ENCODE assay signal across 8 cellular contexts in genomic region chr19:19643158-19644053, GRCh38. TPM values are rescaled to one million over a fixed set of nuclear protein-coding genes. Genes with fewer than 3 reads are reported as not detected.
DNase-seq lines count a peak whose midpoint lies in the region; ATAC-seq, FAIRE-seq and TF ChIP-seq lines count a peak whose summit lies in the region.

Gene GMIP (minus strand): TSS chr19:19643657. CDS start chr19:19643529, 128 bp downstream.

- intact Hi-C loops in stomach (cut with DNase I; ENCODE audit: low total_unique reads) = loop anchor here (5.0 kb wide), 1 partner anchor 106 kb away; the partner anchor contains the start of gene CILP2

- FAIRE-seq in RCC 7860 (lab: Jason Lieb, UNC) = no peak

- peak within 1 kb of the TSS; percentile 90 to 100 (median 97) for H3K27ac Mint-ChIP-seq in CD8-positive, alpha-beta memory T cell
- H3K27ac Mint-ChIP-seq in activated T-cell treated with anti-CD3 and anti-CD28 coated beads, Interleukin-2, amount 50 U/mL, for 72 hours = peak within 1 kb of the TSS; percentile 94
- peak within 1 kb of the TSS in 2 of 3 experiments; percentile 57 to 87 for H3K27ac Mint-ChIP-seq in nephron

- H3K4me3 Mint-ChIP-seq in CD8-positive, alpha-beta memory T cell = peak within 1 kb of the TSS; percentile 91 to 100 (median 98)
- peak within 1 kb of the TSS; percentile 97 to 99 for H3K4me3 Mint-ChIP-seq in activated T-cell treated with anti-CD3 and anti-CD28 coated beads, Interleukin-2, amount 50 U/mL, for 72 hours
- peak within 1 kb of the TSS; percentile 93 to 98 (median 95) for H3K4me3 Mint-ChIP-seq in nephron

- no peaks in the 10 kb centered on the region for H3K9me3 ChIP-seq in CD8-positive, alpha-beta memory T cell (ENCODE audit: low read length)
- no peaks in the 10 kb centered on the region for H3K9me3 ChIP-seq in stomach

- H3K4me1 Mint-ChIP-seq in CD8-positive, alpha-beta memory T cell = peaks cover 13 to 29% (median 18%) of the 10 kb centered on the region in 3 donors
- peaks cover 14% of the 10 kb centered on the region for H3K4me1 Mint-ChIP-seq in activated T-cell treated with anti-CD3 and anti-CD28 coated beads, Interleukin-2, amount 50 U/mL, for 72 hours (ENCODE audit: low read depth)
- H3K4me1 Mint-ChIP-seq in nephron = peaks cover 9% of the 10 kb centered on the region

- POLR2A ChIA-PET in CD8-positive, alpha-beta memory T cell (lab: Charles Lee) = interaction anchor here (0.6 to 1.5 kb wide), 5 partner anchors 21 to 111 kb away, joined by 3 to 6 read pairs (median 4); partner anchors contain the start of gene ZNF101

- no peaks in the 10 kb centered on the region for H3K9me3 Mint-ChIP-seq in CD8-positive, alpha-beta memory T cell
- no peaks in the 10 kb centered on the region for H3K9me3 Mint-ChIP-seq in activated T-cell treated with anti-CD3 and anti-CD28 coated beads, Interleukin-2, amount 50 U/mL, for 72 hours
- no peaks in the 10 kb centered on the region for H3K9me3 Mint-ChIP-seq in nephron

- no peaks in the 10 kb centered on the region for H3K27me3 ChIP-seq in CD8-positive, alpha-beta memory T cell (ENCODE audit: insufficient read depth, low read length, poor library complexity, severe bottlenecking)
- H3K27me3 ChIP-seq in stomach = no peaks in the 10 kb centered on the region

- H3K27ac ChIP-seq in CD8-positive, alpha-beta memory T cell (ENCODE audit: low read depth, low read length) = peak within 1 kb of the TSS; percentile 84
- peak within 1 kb of the TSS; percentile 73 to 91 (median 86) for H3K27ac ChIP-seq in stomach

- H3K4me1 ChIP-seq in CD8-positive, alpha-beta memory T cell (ENCODE audit: insufficient read depth, low read length) = peaks cover 20% of the 10 kb centered on the region
- peaks cover 8 to 24% (median 20%) of the 10 kb centered on the region in 4 donors for H3K4me1 ChIP-seq in stomach

- peak within 1 kb of the TSS; percentile 99 for H3K4me3 ChIP-seq in CD8-positive, alpha-beta memory T cell (ENCODE audit: low read length)
- H3K4me3 ChIP-seq in fibroblast of mammary gland (ENCODE audit: control insufficient read depth, low read depth, low read length) (peak within 1 kb of the TSS; percentile 78), stomach (peak within 1 kb of the TSS; percentile 63 to 87 (median 80))

- WGBS in stomach, 5 donors = 0 to 1% (median 0%) methylated on average over 34 to 50 of the region's 50 CpGs

- peak; percentile 83 to 94 (median 86) for DNase-seq in CD8-positive, alpha-beta memory T cell
- DNase-seq in HT1080 (ENCODE audit: low read depth) (peak; percentile 48), RCC 7860 (ENCODE audit: low spot score) (peak; percentile 37), fibroblast of mammary gland (ENCODE audit: low read depth) (peak; percentile 32), stomach (peak; percentile 88)
- DNase-seq in activated T-cell treated with anti-CD3 and anti-CD28 coated beads, Interleukin-2, amount 50 U/mL, for 72 hours = peak; percentile 91 to 93

- no peak for TF ChIP-seq POLR2A in stomach (IDR thresholded peaks at IDR 0.05)

- CTCF ChIA-PET in CD8-positive, alpha-beta memory T cell (lab: Charles Lee) = interaction anchor here (0.5 to 4.0 kb wide), 21 partner anchors 12 to 315 kb away, joined by 3 to 50 read pairs (median 3); partner anchors contain the start of gene YJEFN3

- TF ChIP-seq CTCF in fibroblast of mammary gland (conservative IDR thresholded peaks at IDR 0.05; ENCODE audit: control insufficient read depth, insufficient read depth, low read depth, low read length) = peak; percentile 79
- TF ChIP-seq CTCF in nephron (IDR thresholded peaks at IDR 0.05; ENCODE audit: unreplicated experiment in 3 of 3) = peak; percentile 87 to 96 (median 92)
- TF ChIP-seq CTCF in stomach (IDR thresholded peaks at IDR 0.05) = peak in 4 of 7 experiments; percentile 72 to 93 (median 86)

- peaks cover 0 to 82% (median 4%) of the 10 kb centered on the region in 3 donors for H3K36me3 Mint-ChIP-seq in CD8-positive, alpha-beta memory T cell
- peaks cover 6 to 15% of the 10 kb centered on the region in 2 donors for H3K36me3 Mint-ChIP-seq in activated T-cell treated with anti-CD3 and anti-CD28 coated beads, Interleukin-2, amount 50 U/mL, for 72 hours (ENCODE audit: insufficient read depth in 2 of 2)
- peaks cover 21% of the 10 kb centered on the region for H3K36me3 Mint-ChIP-seq in nephron (ENCODE audit: low read depth)

- no peak for TF ChIP-seq EP300 in stomach (IDR thresholded peaks at IDR 0.05)

- H3K36me3 ChIP-seq in CD8-positive, alpha-beta memory T cell (ENCODE audit: insufficient read depth, low read length) = peaks cover 25% of the 10 kb centered on the region
- peaks cover 33 to 73% (median 55%) of the 10 kb centered on the region in 4 donors for H3K36me3 ChIP-seq in stomach

- peak; percentile 73 for ATAC-seq in GM19455 (IDR thresholded peaks at IDR 0.05; ENCODE audit: unreplicated experiment)
- peak; percentile 90 to 92 for ATAC-seq in activated T-cell treated with anti-CD3 and anti-CD28 coated beads, Interleukin-2, amount 50 U/mL, for 72 hours (replicated peaks in 1 of 2)

- H3K27me3 Mint-ChIP-seq in CD8-positive, alpha-beta memory T cell = no peaks in the 10 kb centered on the region
- H3K27me3 Mint-ChIP-seq in activated T-cell treated with anti-CD3 and anti-CD28 coated beads, Interleukin-2, amount 50 U/mL, for 72 hours (ENCODE audit: low read depth) = no peaks in the 10 kb centered on the region
- H3K27me3 Mint-ChIP-seq in nephron (ENCODE audit: low read depth) = peaks cover 7% of the 10 kb centered on the region

RNA-seq across cellular contexts. Expression of gene GMIP, which starts in this region (rescaled TPM):
- total RNA-seq in CD8-positive, alpha-beta memory T cell = 10 to 100 TPM; 54.5 to 60.3 TPM
- polyA plus RNA-seq in CD8-positive, alpha-beta memory T cell = 71.3 TPM
- total RNA-seq in HT1080 (2014; rRNA removed; shearing (Covaris generic)) = 3.0 and 3.6 TPM in 2 replicates
- polyA plus RNA-seq in HT1080 (2015; cell fraction: cytosol; rRNA removed) = 4.7 and 6.7 TPM in 2 replicates
- 17.1 and 20.8 TPM in 2 replicates for polyA plus RNA-seq in HT1080 (2015; cell fraction: nucleus; rRNA removed)
- 10 to 100 TPM; 96.4 to 99.8 TPM for total RNA-seq in activated T-cell treated with anti-CD3 and anti-CD28 coated beads, Interleukin-2, amount 50 U/mL, for 72 hours
- total RNA-seq in stomach = 10 to 100 TPM in 4 of 5 donors, 1 to 10 TPM in 1; 5.3 to 96.2 (median 35.0) TPM
- 10 to 100 TPM in 2 of 3 donors, 1 to 10 TPM in 1; 5.2 to 11.9 (median 10.3) TPM for polyA plus RNA-seq in stomach

Comparison
In these comparisons a context has a peak if more than half of its experiments do, and no peak if none do; other contexts are left out.
1. Peak in every context shown above with its lines: DNase-seq, ATAC-seq, H3K4me3 ChIP-seq and H3K27ac ChIP-seq.
2. DNase-seq: peak in every context shown above with its lines; median percentile 92 in activated T-cell treated with anti-CD3 and anti-CD28 coated beads, Interleukin-2, amount 50 U/mL, for 72 hours; 88 in stomach; 86 in CD8-positive, alpha-beta memory T cell; 48 in HT1080; 37 in RCC 7860; 32 in fibroblast of mammary gland.